1 cellular context compared by ENCODE assay signal in the genomic region with DNA sequence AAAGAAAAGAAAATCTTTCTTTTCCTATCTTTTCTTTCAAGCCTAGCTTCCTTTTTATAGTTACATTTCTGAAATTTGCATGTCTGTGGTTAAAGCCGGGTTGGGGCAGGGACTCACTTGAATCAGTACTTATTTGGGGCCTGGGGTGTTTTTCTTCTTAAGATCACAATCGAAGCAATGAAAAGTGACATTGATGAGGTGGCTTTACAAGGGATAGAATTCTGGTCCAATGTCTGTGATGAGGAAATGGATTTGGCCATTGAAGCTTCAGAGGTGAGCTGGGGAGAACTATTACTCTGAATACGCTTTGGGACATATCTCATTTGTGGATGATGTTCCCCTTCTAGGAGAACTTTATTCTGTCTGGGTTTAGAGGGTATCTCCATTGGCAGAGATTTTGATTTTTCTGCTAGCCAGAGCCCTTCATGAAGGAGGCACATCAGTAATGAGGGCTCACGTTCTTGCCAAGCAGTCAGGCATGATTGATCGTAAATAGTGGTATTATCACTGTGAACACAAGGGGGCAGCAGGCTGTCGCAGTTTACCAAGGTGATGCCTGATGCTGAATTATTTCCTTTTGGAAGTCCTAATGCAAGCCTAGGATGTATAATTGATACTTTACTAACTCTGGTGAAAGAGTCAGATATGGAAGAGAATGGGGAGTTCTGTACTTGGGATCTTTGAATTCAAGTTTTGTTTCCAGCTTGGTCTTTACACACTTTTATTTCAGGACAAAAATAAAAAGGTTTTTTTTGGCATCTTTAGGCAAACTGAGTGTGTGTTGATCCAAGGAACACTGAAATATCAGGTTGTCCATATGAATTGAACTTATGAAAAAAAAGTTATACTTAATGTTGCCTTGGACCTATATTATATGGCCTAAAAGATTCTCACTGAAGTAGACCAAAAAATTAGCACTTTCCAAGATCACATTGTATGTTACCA.
TF ChIP-seq lines count a peak whose summit lies in the region.

No MANE protein-coding gene starts in this region.

TF ChIP-seq in neural cell, 6 proteins besides CTCF, POLR2A, EP300 and RAD21 (continued from another document):
- TF ChIP-seq TAF1 (IDR thresholded peaks at IDR 0.05; ENCODE audit: low read depth) = no peak
- TF ChIP-seq, protein P1, sequence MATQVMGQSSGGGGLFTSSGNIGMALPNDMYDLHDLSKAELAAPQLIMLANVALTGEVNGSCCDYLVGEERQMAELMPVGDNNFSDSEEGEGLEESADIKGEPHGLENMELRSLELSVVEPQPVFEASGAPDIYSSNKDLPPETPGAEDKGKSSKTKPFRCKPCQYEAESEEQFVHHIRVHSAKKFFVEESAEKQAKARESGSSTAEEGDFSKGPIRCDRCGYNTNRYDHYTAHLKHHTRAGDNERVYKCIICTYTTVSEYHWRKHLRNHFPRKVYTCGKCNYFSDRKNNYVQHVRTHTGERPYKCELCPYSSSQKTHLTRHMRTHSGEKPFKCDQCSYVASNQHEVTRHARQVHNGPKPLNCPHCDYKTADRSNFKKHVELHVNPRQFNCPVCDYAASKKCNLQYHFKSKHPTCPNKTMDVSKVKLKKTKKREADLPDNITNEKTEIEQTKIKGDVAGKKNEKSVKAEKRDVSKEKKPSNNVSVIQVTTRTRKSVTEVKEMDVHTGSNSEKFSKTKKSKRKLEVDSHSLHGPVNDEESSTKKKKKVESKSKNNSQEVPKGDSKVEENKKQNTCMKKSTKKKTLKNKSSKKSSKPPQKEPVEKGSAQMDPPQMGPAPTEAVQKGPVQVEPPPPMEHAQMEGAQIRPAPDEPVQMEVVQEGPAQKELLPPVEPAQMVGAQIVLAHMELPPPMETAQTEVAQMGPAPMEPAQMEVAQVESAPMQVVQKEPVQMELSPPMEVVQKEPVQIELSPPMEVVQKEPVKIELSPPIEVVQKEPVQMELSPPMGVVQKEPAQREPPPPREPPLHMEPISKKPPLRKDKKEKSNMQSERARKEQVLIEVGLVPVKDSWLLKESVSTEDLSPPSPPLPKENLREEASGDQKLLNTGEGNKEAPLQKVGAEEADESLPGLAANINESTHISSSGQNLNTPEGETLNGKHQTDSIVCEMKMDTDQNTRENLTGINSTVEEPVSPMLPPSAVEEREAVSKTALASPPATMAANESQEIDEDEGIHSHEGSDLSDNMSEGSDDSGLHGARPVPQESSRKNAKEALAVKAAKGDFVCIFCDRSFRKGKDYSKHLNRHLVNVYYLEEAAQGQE (IDR thresholded peaks at IDR 0.05; ENCODE audit: borderline replicate concordance) = no peak
TF ChIP-seq in neural cell: peak in this region for 2.
